24 cellular contexts compared by ENCODE assay signal in the genomic region with DNA sequence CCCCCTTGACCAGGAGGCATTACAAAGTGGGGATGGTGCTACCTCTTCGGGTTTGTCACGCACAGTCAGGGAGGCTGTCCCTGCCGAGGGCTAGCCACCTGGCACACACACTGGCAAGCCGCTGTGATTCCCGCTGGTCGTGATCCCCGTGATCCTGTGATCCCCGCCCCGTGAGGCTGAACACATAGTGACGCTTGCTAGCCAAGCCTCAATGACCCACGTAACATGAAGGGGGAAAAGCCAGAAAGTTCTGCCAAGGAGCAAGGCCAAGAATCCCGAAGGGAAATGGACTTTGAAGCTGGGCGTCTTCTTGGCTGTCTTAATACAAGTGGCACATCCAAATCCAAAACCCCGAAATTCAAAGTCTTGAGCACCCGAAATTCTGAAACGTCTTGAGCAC. TPM values are rescaled to one million over a fixed set of nuclear protein-coding genes. Genes with fewer than 3 reads are reported as not detected.
DNase-seq lines count a peak whose midpoint lies in the region; ATAC-seq and TF ChIP-seq lines count a peak whose summit lies in the region.
"Had no signal": no experiment of that assay in that cellular context is flagged by ENCODE, and none has a peak within 500 bp of the region (broad histone marks: within the 10 kb centered on the region; RNA-seq: fewer than 3 reads in every experiment).

No MANE protein-coding gene starts in this region.

- TSS peak; percentile 2 for BruUV-seq in mammary epithelial cell (replicated peaks; lab: Mats Ljungman, UMichigan)

- no peaks in the 10 kb centered on the region for H3K9me3 Mint-ChIP-seq in type B pancreatic cell
- H3K9me3 Mint-ChIP-seq: GM23338; HFFc6; stimulated activated effector memory CD8-positive, alpha-beta T cell treated with anti-CD3 and anti-CD28 coated beads, Interleukin-12 subunit alpha, Interleukin-12 subunit beta, amount 100 ng/mL, for 72 hours had no signal

- no peak overlapping the region for H3K4me3 ChIP-seq in mammary epithelial cell (replicated peaks in 1 of 3; ENCODE audit: insufficient read depth in 1 of 3, low read depth in 2 of 3, low read length in 3 of 3)
- no peak overlapping the region for H3K4me3 ChIP-seq in breast epithelium
- H3K4me3 ChIP-seq in mesenchymal stem cell (ENCODE audit: insufficient read depth in 1 of 2, low read depth in 1 of 2, low read length in 2 of 2), result no peak overlapping the region
- H3K4me3 ChIP-seq: GM23338, SK-N-MC had no signal

- no peak for TF ChIP-seq POLR2A in breast epithelium (IDR thresholded peaks at IDR 0.05)

- H3K27ac ChIP-seq in mammary epithelial cell (ENCODE audit: insufficient read depth, low read depth, low read length) (no peak overlapping the region), breast epithelium (no peak overlapping the region), mesenchymal stem cell (ENCODE audit: low read length, poor library complexity, severe bottlenecking) (no peak overlapping the region)
- H3K27ac ChIP-seq: 22Rv1, neutrophil, SK-N-MC had no signal

- no peaks in the 10 kb centered on the region for H3K27me3 Mint-ChIP-seq in type B pancreatic cell
- H3K27me3 Mint-ChIP-seq: progenitor cell of endocrine pancreas had no signal

- H3K9ac ChIP-seq in mammary epithelial cell (ENCODE audit: insufficient read depth, low read length) (no peak overlapping the region), mesenchymal stem cell (ENCODE audit: low read length) (no peak overlapping the region)

- H3K79me2 ChIP-seq in mammary epithelial cell (ENCODE audit: insufficient read depth, low read length), result peaks cover 92% of the 10 kb centered on the region

- H3K4me1 ChIP-seq in mammary epithelial cell (ENCODE audit: insufficient read depth, low read length) (peaks cover 10% of the 10 kb centered on the region), breast epithelium (no peaks in the 10 kb centered on the region), mesenchymal stem cell (ENCODE audit: control insufficient read depth, insufficient read depth, low read depth, low read length) (peaks cover 4% of the 10 kb centered on the region)

- H3K4ac ChIP-seq in mesenchymal stem cell (ENCODE audit: low read depth in 1 of 2, low read length in 2 of 2), result no peak overlapping the region

- H3K9me3 ChIP-seq in mammary epithelial cell (replicated peaks; ENCODE audit: insufficient read depth, low read length) (no peaks in the 10 kb centered on the region), breast epithelium (no peaks in the 10 kb centered on the region), mesenchymal stem cell (ENCODE audit: control insufficient read depth, low read length) (no peaks in the 10 kb centered on the region)
- H3K9me3 ChIP-seq: neutrophil had no signal

- dilution Hi-C loops in mammary epithelial cell (cut with HindIII; ENCODE audit: low sequenced_read_pairs), result no loop called here

- no peak overlapping the region for H4K91ac ChIP-seq in mesenchymal stem cell (ENCODE audit: low read length)

- no peak overlapping the region for H3K14ac ChIP-seq in mesenchymal stem cell (ENCODE audit: low read length in 2 of 2)

- H3K79me1 ChIP-seq in mesenchymal stem cell (replicated peaks; ENCODE audit: low read length, poor library complexity, severe bottlenecking), result peaks cover 16% of the 10 kb centered on the region

- intact Hi-C loops in mammary epithelial cell (cut with micrococcal nuclease) (no loop called here), breast epithelium (cut with DNase I; ENCODE audit: low total_unique reads) (no loop called here)

- H4K20me1 ChIP-seq in mammary epithelial cell (ENCODE audit: insufficient read depth, low read length), result peaks cover 33% of the 10 kb centered on the region

- TF ChIP-seq CTCF in mammary epithelial cell (conservative IDR thresholded peaks at IDR 0.05 in 1 of 2, IDR thresholded peaks at IDR 0.05 in 1 of 2; ENCODE audit: extremely low read depth in 1 of 2, insufficient read depth in 1 of 2, low read depth in 1 of 2, low read length in 2 of 2), result no peak
- no peak for TF ChIP-seq CTCF in breast epithelium (IDR thresholded peaks at IDR 0.05)
- TF ChIP-seq CTCF in type B pancreatic cell (conservative IDR thresholded peaks at IDR 0.05), result no peak

- H2AFZ ChIP-seq in mammary epithelial cell (ENCODE audit: low read depth, low read length), result no peak overlapping the region
- H2AFZ ChIP-seq in mesenchymal stem cell (ENCODE audit: low read depth, low read length), result no peak overlapping the region
- H2AFZ ChIP-seq: GM23338 had no signal

- H4K8ac ChIP-seq in mesenchymal stem cell (ENCODE audit: low read length), result no peak overlapping the region

- CTCF ChIA-PET in mammary epithelial cell (lab: Charles Lee; ENCODE audit: low non-redundant PET), result no interaction called here

- H2BK15ac ChIP-seq in mesenchymal stem cell (ENCODE audit: low read depth, poor library complexity, severe bottlenecking), result no peak overlapping the region

- H3K27ac Mint-ChIP-seq in type B pancreatic cell, result peak overlapping the region; percentile 23
- H3K27ac Mint-ChIP-seq: GM23338; HFFc6; stimulated activated effector memory CD8-positive, alpha-beta T cell treated with anti-CD3 and anti-CD28 coated beads, Interleukin-12 subunit alpha, Interleukin-12 subunit beta, amount 100 ng/mL, for 72 hours had no signal

- peaks cover 21% of the 10 kb centered on the region for H3K36me3 Mint-ChIP-seq in type B pancreatic cell

- no peak overlapping the region for H3K23ac ChIP-seq in mesenchymal stem cell (ENCODE audit: low read length in 2 of 2)

- H2AK5ac ChIP-seq in mesenchymal stem cell (ENCODE audit: low read length, severe bottlenecking), result no peak overlapping the region

- H3K18ac ChIP-seq in mesenchymal stem cell (ENCODE audit: low read depth in 1 of 2, low read length in 2 of 2), result no peak overlapping the region

- H3K36me3 ChIP-seq in mammary epithelial cell (ENCODE audit: insufficient read depth, low read length) (peaks cover 50% of the 10 kb centered on the region), breast epithelium (no peaks in the 10 kb centered on the region), mesenchymal stem cell (ENCODE audit: control insufficient read depth in 1 of 2, insufficient read depth in 2 of 2, low read depth in 1 of 2, low read length in 2 of 2) (peaks cover 65 to 92% of the 10 kb centered on the region in 2 experiments)
- H3K36me3 ChIP-seq: neutrophil had no signal

- peak overlapping the region in 1 of 2 experiments; percentile 7 for H2BK12ac ChIP-seq in mesenchymal stem cell (ENCODE audit: low read length in 2 of 2)

- no peak overlapping the region for H2BK120ac ChIP-seq in mesenchymal stem cell (ENCODE audit: low read depth, low read length)

- H3K4me1 Mint-ChIP-seq in type B pancreatic cell (ENCODE audit: unreplicated experiment), result no peaks in the 10 kb centered on the region
- H3K4me1 Mint-ChIP-seq: GM23338 had no signal

- ATAC-seq in esophagus mucosa (peak; percentile 14), GM18520 (IDR thresholded peaks at IDR 0.05; ENCODE audit: unreplicated experiment) (no peak)
- ATAC-seq: activated T-cell treated with anti-CD3 and anti-CD28 coated beads, Interleukin-2, amount 50 U/mL, for 4 hours; GM23338; stimulated activated effector memory CD8-positive, alpha-beta T cell treated with anti-CD3 and anti-CD28 coated beads, Interleukin-12 subunit alpha, Interleukin-12 subunit beta, amount 100 ng/mL, for 72 hours had no signal

- in situ Hi-C loops in mammary epithelial cell (cut with MboI; ENCODE audit: low sequenced_read_pairs in 2 of 2), result no loop called here

- no peak for DNase-seq in mammary epithelial cell
- no peak for DNase-seq in breast epithelium (ENCODE audit: low spot score in 2 of 2)
- peak; percentile 23 for DNase-seq in mesenchymal stem cell
- no peak for DNase-seq in type B pancreatic cell (ENCODE audit: extremely low spot score, unreplicated experiment)
- DNase-seq in NCI-H526 (lab: John Stamatoyannopoulos, UW), result no peak
- DNase-seq in amniotic stem cell (lab: John Stamatoyannopoulos, UW), result no peak
- DNase-seq: activated T-cell treated with anti-CD3 and anti-CD28 coated beads, Interleukin-2, amount 50 U/mL, for 4 hours; COR-L47; DND-41; GF-D8; HFFc6; left cardiac atrium; NCI-H1048; NCI-H1694; NCI-H510A; stimulated activated CD4-positive, alpha-beta T cell treated with anti-CD3 and anti-CD28 coated beads, Interleukin-15, amount 100 ng/mL, for 24 hours had no signal

- H3K4me3 Mint-ChIP-seq in type B pancreatic cell, result no peak overlapping the region
- H3K4me3 Mint-ChIP-seq: activated T-cell treated with anti-CD3 and anti-CD28 coated beads, Interleukin-2, amount 50 U/mL, for 4 hours; GM23338; HFFc6; stimulated activated effector memory CD8-positive, alpha-beta T cell treated with anti-CD3 and anti-CD28 coated beads, Interleukin-12 subunit alpha, Interleukin-12 subunit beta, amount 100 ng/mL, for 72 hours had no signal

- H3K4me2 ChIP-seq in mammary epithelial cell (ENCODE audit: insufficient read depth, low read depth, low read length) (no peak overlapping the region), mesenchymal stem cell (ENCODE audit: low read length, poor library complexity, severe bottlenecking) (no peak overlapping the region)
- H3K4me2 ChIP-seq: GM23338 had no signal

- WGBS in mammary epithelial cell (ENCODE audit: low coverage, missing lambda C conversion rate), result 93% methylated on average over 16 of the region's 16 CpGs
- 97% methylated on average over 16 of the region's 16 CpGs for WGBS in mesenchymal stem cell

- no peaks in the 10 kb centered on the region for H3K27me3 ChIP-seq in mammary epithelial cell (ENCODE audit: insufficient read depth, low read length)
- H3K27me3 ChIP-seq in breast epithelium, result no peaks in the 10 kb centered on the region
- H3K27me3 ChIP-seq in mesenchymal stem cell (ENCODE audit: control insufficient read depth in 1 of 2, insufficient read depth in 1 of 2, low read length in 2 of 2), result no peaks in the 10 kb centered on the region
- H3K27me3 ChIP-seq: neutrophil had no signal

- no peak overlapping the region for H2BK5ac ChIP-seq in mesenchymal stem cell (ENCODE audit: low read depth, low read length, poor library complexity, severe bottlenecking)

RNA-seq across cellular contexts. Expression of gene LDLR, which starts 13.7 kb away (rescaled TPM):
- total RNA-seq in mammary epithelial cell (100 to 1,000 TPM; 250 to 288 TPM), breast epithelium (10 to 100 TPM; 12.6 to 47.4 (median 45.6) TPM), esophagus mucosa (117 TPM), type B pancreatic cell (ENCODE audit: low replicate concordance) (67.4 and 103 TPM in 2 replicates)
- 259 TPM for polyA plus RNA-seq in mammary epithelial cell
- 470 TPM for polyA minus RNA-seq in mammary epithelial cell
- 248 TPM for polyA plus RNA-seq in mesenchymal stem cell (2013, experiment 1 of 2)
- 236 TPM for polyA plus RNA-seq in mesenchymal stem cell (2013, experiment 2 of 2)

RNA-seq across cellular contexts. Expression of gene SPC24, which starts 52.6 kb away (rescaled TPM):
- total RNA-seq in mammary epithelial cell (10 to 100 TPM in 1 of 2 donors, 1 to 10 TPM in 1; 2.2 to 35.4 TPM), breast epithelium (1 to 10 TPM in 2 of 3 donors, under 1 TPM in 1; 0.66 to 4.8 (median 2.3) TPM), esophagus mucosa (17.1 TPM), type B pancreatic cell (ENCODE audit: low replicate concordance) (15.0 and 43.2 TPM in 2 replicates)
- 24.8 TPM for polyA plus RNA-seq in mammary epithelial cell
- polyA minus RNA-seq in mammary epithelial cell, result 23.2 TPM
- 3.2 TPM for polyA plus RNA-seq in mesenchymal stem cell (2013, experiment 1 of 2)
- polyA plus RNA-seq in mesenchymal stem cell (2013, experiment 2 of 2), result 3.0 TPM
